ENCODE assay signal across 31 cellular contexts in genomic region chr20:63154395-63154794, GRCh38.
"Had no signal": no experiment of that assay in that cellular context is flagged by ENCODE, and none has a peak within 500 bp of the region (broad histone marks: within the 10 kb centered on the region; RNA-seq: fewer than 3 reads in every experiment).

No MANE protein-coding gene starts in this region.

- H3K4me3 ChIP-seq: heart left ventricle, lower lobe of right lung, ovary, prostate gland, sigmoid colon, thoracic aorta had no signal

- H3K9me3 ChIP-seq: heart left ventricle, lower lobe of right lung, ovary, prostate gland, sigmoid colon, thoracic aorta had no signal

- FAIRE-seq: astrocyte, small intestine, TTC549 had no signal

- H3K36me3 ChIP-seq: heart left ventricle, lower lobe of right lung, ovary, prostate gland, sigmoid colon, thoracic aorta had no signal

- DNase-seq: activated CD4-positive, alpha-beta T cell treated with anti-CD3 and anti-CD28 coated beads for 48 hours; activated CD4-positive, alpha-beta T cell treated with anti-CD3 and anti-CD28 coated beads, Interleukin-2, amount 50 U/mL, for 48 hours; activated CD8-positive, alpha-beta memory T cell treated with anti-CD3 and anti-CD28 coated beads for 24 hours; activated effector memory CD4-positive, alpha-beta T cell treated with Interleukin-2 at 50 U/mL for 16 hours; activated naive CD4-positive, alpha-beta T cell treated with Interleukin-2 at 50 U/mL for 16 hours; amniotic stem cell; central memory CD4-positive, alpha-beta T cell; endodermal cell; foreskin fibroblast; hypothalamus; kidney glomerular epithelial cell; lower lobe of right lung; mesenchymal stem cell; natural killer cell; ovary; retina; sigmoid colon; small intestine; stimulated activated CD4-positive, alpha-beta T cell treated with anti-CD3 and anti-CD28 coated beads, Interleukin-15, amount 100 ng/mL, for 24 hours; stimulated activated naive CD8-positive, alpha-beta T cell treated with anti-CD3 and anti-CD28 coated beads, Interleukin-15, Interleukin-2, amounts not matched to agents 100 U/mL and 50 U/mL, for 24 hours; T-helper 9 cell; trophoblast cell had no signal

- H3K27me3 ChIP-seq: ovary had no signal

- H3K4me1 ChIP-seq: lower lobe of right lung, prostate gland had no signal

- H3K27ac ChIP-seq: heart left ventricle, lower lobe of right lung, ovary, prostate gland, sigmoid colon, thoracic aorta, VCaP had no signal

- ATAC-seq: activated CD4-positive, CD25-positive, alpha-beta regulatory T cell treated with anti-CD3 and anti-CD28 coated beads, Interleukin-2, amount 50 U/mL, for 24 hours; esophagus mucosa; heart left ventricle; left lobe of liver; lower lobe of right lung; natural killer cell; stimulated activated naive CD8-positive, alpha-beta T cell treated with anti-CD3 and anti-CD28 coated beads, Interleukin-15, Interleukin-2, amounts not matched to agents 100 U/mL and 50 U/mL, for 24 hours had no signal
